14 cellular contexts compared by ENCODE assay signal in the genomic region with DNA sequence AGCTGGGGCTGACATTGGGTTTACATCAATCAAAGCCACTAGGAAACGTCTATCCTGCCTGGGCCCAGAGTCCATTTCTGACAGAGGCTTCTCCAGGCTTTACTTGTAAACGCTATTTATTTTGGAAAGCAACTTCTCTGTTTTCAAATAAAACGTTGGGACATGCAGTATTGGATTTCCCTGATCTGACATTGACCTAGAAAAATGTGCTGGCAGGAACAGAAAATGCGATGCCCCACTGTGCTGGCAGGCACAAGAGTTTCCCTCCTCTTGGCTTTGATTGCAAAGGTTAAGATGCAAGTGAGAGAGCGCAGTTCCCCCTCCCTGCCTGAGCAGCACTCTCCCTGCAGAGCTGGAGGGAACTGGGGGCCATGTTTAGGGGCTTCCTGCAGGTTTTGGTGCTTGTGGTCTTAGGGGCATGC. TPM values are rescaled to one million over a fixed set of nuclear protein-coding genes. Genes with fewer than 3 reads are reported as not detected.
A peak's percentile ranks its signal among the peaks of the same experiment; 100 is the strongest.
DNase-seq lines count a peak whose midpoint lies in the region; ATAC-seq and TF ChIP-seq lines count a peak whose summit lies in the region.
"Had no signal": no experiment of that assay in that cellular context is flagged by ENCODE, and none has a peak within 500 bp of the region (broad histone marks: within the 10 kb centered on the region; RNA-seq: fewer than 3 reads in every experiment).

No MANE protein-coding gene starts in this region.

- TF ChIP-seq CTCF in DND-41 (IDR thresholded peaks at IDR 0.05; ENCODE audit: borderline replicate concordance, extremely low read depth, low read length, poor library complexity, severe bottlenecking) (peak; percentile 19), esophagus muscularis mucosa (IDR thresholded peaks at IDR 0.05) (no peak), gastrocnemius medialis (IDR thresholded peaks at IDR 0.05 in 4 of 5, conservative IDR thresholded peaks at IDR 0.05 in 1 of 5) (peak in 1 of 5 experiments; percentile 13)

- H3K36me3 ChIP-seq in DND-41 (ENCODE audit: insufficient read depth, low read length) (no peaks in the 10 kb centered on the region), esophagus muscularis mucosa (no peaks in the 10 kb centered on the region), gastrocnemius medialis (no peaks in the 10 kb centered on the region)

- H3K27ac ChIP-seq in DND-41 (ENCODE audit: low read length) (no peak overlapping the region), esophagus muscularis mucosa (replicated peaks in 1 of 4) (peak overlapping the region; percentile 71 to 81 (median 78)), gastrocnemius medialis (peak overlapping the region in 3 of 4 donors; percentile 57 to 73 (median 71))

- intact Hi-C loops in esophagus muscularis mucosa (cut with DNase I) (no loop called here), gastrocnemius medialis (cut with DNase I; ENCODE audit: low total_unique reads) (no loop called here)

- no peak overlapping the region for H3K9ac ChIP-seq in DND-41 (ENCODE audit: low read depth, low read length)

- H3K4me1 ChIP-seq in DND-41 (ENCODE audit: insufficient read depth, low read length) (peaks cover 2% of the 10 kb centered on the region; the same call in 1 of the 2 replicates), esophagus muscularis mucosa (peaks cover 23 to 60% (median 41%) of the 10 kb centered on the region in 4 donors), gastrocnemius medialis (peaks cover 4 to 15% of the 10 kb centered on the region in 2 donors)

- ATAC-seq in DND-41 (ENCODE audit: insufficient read depth, low read depth): peak; percentile 38; the same call in 1 of the 3 replicates
- peak; percentile 33 to 61 for ATAC-seq in gastrocnemius medialis
- no peak for ATAC-seq in GM18858 (IDR thresholded peaks at IDR 0.05; ENCODE audit: unreplicated experiment)
- no peak for ATAC-seq in GM19467 (IDR thresholded peaks at IDR 0.05; ENCODE audit: unreplicated experiment)

- H2AFZ ChIP-seq in DND-41 (ENCODE audit: low read depth, low read length): no peak overlapping the region

- no peaks in the 10 kb centered on the region for H3K27me3 ChIP-seq in DND-41 (ENCODE audit: insufficient read depth, low read length, poor library complexity)
- no peaks in the 10 kb centered on the region for H3K27me3 ChIP-seq in esophagus muscularis mucosa
- H3K27me3 ChIP-seq in gastrocnemius medialis: no peaks in the 10 kb centered on the region

- 42% methylated on average over 5 of the region's 5 CpGs for WGBS in esophagus muscularis mucosa

- no peak for TF ChIP-seq POLR2A in esophagus muscularis mucosa (IDR thresholded peaks at IDR 0.05; ENCODE audit: low read depth)
- TF ChIP-seq POLR2A in gastrocnemius medialis (IDR thresholded peaks at IDR 0.05): peak in 1 of 2 donors; percentile 20

- DNase-seq in DND-41 (no peak), NCI-H2196 (lab: John Stamatoyannopoulos, UW; ENCODE audit: unreplicated experiment) (peak; percentile 30), esophagus muscularis mucosa (ENCODE audit: extremely low spot score) (no peak), gastrocnemius medialis (peak in 1 of 2 donors; percentile 66), hepatic stellate cell (ENCODE audit: low spot score) (no peak), NCI-H2107 (lab: John Stamatoyannopoulos, UW) (no peak)
- DNase-seq: activated B cell treated with CpG ODN at 0.5 μM for 24 hours; activated T-cell treated with anti-CD3 and anti-CD28 coated beads, Interleukin-2, amount 50 U/mL, for 24 hours; CD8-positive, alpha-beta memory T cell; NCI-H146; posterior cingulate gyrus; stimulated activated CD4-positive, alpha-beta T cell treated with anti-CD3 and anti-CD28 coated beads, Interleukin-4, amount 100 ng/mL, for 4 hours had no signal

- TF ChIP-seq EP300 in esophagus muscularis mucosa (IDR thresholded peaks at IDR 0.05): peak; percentile 20

- no peak overlapping the region for H3K4me2 ChIP-seq in DND-41 (ENCODE audit: insufficient read depth, low read length)

- H3K9me3 ChIP-seq in DND-41 (ENCODE audit: insufficient read depth, low read length, severe bottlenecking) (no peaks in the 10 kb centered on the region), esophagus muscularis mucosa (no peaks in the 10 kb centered on the region), gastrocnemius medialis (no peaks in the 10 kb centered on the region)

- in situ Hi-C loops in gastrocnemius medialis (cut with MboI; ENCODE audit: low sequenced_read_pairs in 4 of 4): loop anchor here in 1 of 4 donors (25.0 kb wide), 1 partner anchor 637 kb away; no protein-coding TSS in a partner anchor

- no peaks in the 10 kb centered on the region for H4K20me1 ChIP-seq in DND-41 (ENCODE audit: insufficient read depth, low read length)

- H3K4me3 ChIP-seq in DND-41 (ENCODE audit: low read depth in 1 of 2, low read length in 2 of 2) (no peak overlapping the region), esophagus muscularis mucosa (no peak overlapping the region), gastrocnemius medialis (no peak overlapping the region)

- no peaks in the 10 kb centered on the region for H3K79me2 ChIP-seq in DND-41 (ENCODE audit: insufficient read depth, low read length)

RNA-seq across cellular contexts. Expression of a gene that starts 42.1 kb away (rescaled TPM):
- total RNA-seq in esophagus muscularis mucosa (100 to 1,000 TPM in 2 of 4 donors, 10 to 100 TPM in 2; 94.3 to 191 (median 127) TPM), gastrocnemius medialis (10 to 100 TPM in 1 of 4 donors, 1 to 10 TPM in 3; 4.1 to 31.7 (median 7.2) TPM)
- total RNA-seq: activated B cell treated with CpG ODN at 0.5 μM for 24 hours had no signal

RNA-seq across cellular contexts. Expression of a gene that starts 59.9 kb away (rescaled TPM):
- total RNA-seq in esophagus muscularis mucosa: 100 to 1,000 TPM; 195 to 499 (median 259) TPM
- total RNA-seq in gastrocnemius medialis: 10 to 100 TPM; 24.7 to 53.7 (median 37.0) TPM

Comparison
In these comparisons a context has a peak if more than half of its experiments do, and no peak if none do; other contexts are left out.
1. ATAC-seq: peak in DND-41 (single experiment) and gastrocnemius medialis (2 of 2); none in GM18858 (single experiment) and GM19467 (single experiment).